Comparison of ENCODE assay signal across 8 cellular contexts in the genomic region with DNA sequence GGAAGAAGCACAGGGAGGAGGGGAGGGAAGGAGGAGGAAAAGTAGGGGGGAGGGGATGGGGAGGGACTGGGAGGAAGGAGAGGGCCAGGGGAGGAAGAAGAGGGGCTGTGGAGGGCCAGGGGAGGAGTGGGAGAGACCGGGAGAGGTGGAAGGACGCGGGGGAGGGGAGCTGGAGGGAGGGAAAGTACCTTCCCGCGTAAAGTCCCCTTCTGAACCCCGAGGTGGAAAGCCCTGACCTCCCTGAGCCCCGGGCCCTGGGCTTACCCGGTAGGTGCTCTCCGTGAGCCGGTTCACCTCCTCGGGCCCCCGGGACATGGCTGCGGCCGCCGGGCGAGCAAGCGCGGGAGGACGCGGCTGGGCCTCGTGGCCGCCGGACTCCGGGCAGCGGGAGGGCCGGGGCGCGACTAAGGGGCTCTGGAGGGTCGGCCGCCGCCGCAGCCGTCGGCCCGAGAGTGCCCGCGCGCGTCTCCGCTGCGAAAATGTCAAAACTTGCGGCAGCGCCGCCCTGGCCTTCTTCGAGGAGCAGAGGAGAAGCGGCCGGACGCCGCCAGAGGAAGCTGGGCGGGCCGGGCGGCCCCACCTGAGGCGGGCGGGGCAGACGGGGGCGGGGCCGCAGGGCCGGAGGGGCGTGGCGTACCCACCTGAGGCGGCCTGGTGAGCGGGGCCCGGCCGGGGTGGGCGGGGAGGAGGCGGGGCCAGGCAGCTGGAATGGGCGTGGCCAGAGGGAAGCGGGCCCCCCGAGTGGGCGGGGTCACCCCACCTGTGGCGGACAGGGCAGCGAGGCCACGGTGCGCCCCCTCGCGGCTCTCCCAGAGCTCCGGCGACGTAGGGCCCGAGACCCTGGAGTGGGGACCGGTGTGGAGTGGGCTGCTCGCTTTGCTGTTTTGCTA. TPM values are rescaled to one million over a fixed set of nuclear protein-coding genes. Genes with fewer than 3 reads are reported as not detected.
DNase-seq lines count a peak whose midpoint lies in the region; ATAC-seq and TF ChIP-seq lines count a peak whose summit lies in the region.

A gene with protein sequence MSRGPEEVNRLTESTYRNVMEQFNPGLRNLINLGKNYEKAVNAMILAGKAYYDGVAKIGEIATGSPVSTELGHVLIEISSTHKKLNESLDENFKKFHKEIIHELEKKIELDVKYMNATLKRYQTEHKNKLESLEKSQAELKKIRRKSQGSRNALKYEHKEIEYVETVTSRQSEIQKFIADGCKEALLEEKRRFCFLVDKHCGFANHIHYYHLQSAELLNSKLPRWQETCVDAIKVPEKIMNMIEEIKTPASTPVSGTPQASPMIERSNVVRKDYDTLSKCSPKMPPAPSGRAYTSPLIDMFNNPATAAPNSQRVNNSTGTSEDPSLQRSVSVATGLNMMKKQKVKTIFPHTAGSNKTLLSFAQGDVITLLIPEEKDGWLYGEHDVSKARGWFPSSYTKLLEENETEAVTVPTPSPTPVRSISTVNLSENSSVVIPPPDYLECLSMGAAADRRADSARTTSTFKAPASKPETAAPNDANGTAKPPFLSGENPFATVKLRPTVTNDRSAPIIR (minus strand): TSS at position 553 of the 890 bp plus-strand sequence. CDS start 238 bp downstream, at position 315.

- H2AFZ ChIP-seq in ACC112 (ENCODE audit: low read length, unreplicated experiment) = peak within 1 kb of the TSS; percentile 62

- no peak within 1 kb of the TSS for H3K27ac ChIP-seq in ACC112 (ENCODE audit: low read depth, low read length)

- no peaks in the 10 kb centered on the region for H3K36me3 ChIP-seq in ACC112 (ENCODE audit: insufficient read depth, low read length)

- peaks cover 16% of the 10 kb centered on the region for H3K4me1 ChIP-seq in ACC112 (ENCODE audit: control insufficient read depth, insufficient read depth, low read length, unreplicated experiment)

- no peak for TF ChIP-seq CTCF in lower leg skin (IDR thresholded peaks at IDR 0.05)

- ATAC-seq in GM18868 (IDR thresholded peaks at IDR 0.05; ENCODE audit: unreplicated experiment) = peak; percentile 80
- ATAC-seq in HG03103 (IDR thresholded peaks at IDR 0.05; ENCODE audit: low read depth, unreplicated experiment) = peak; percentile 81

- WGBS in lower leg skin, 2 donors = 1 to 2% methylated on average over 24 to 38 of the region's 82 CpGs

- no peak for TF ChIP-seq POLR2A in lower leg skin (IDR thresholded peaks at IDR 0.05)

- DNase-seq in NCI-H2171 treated with DMSO at 0.1 percent for 48 hours (lab: John Stamatoyannopoulos, UW) = peak; percentile 85
- peak; percentile 78 to 80 for DNase-seq in activated CD4-positive, alpha-beta T cell treated with anti-CD3 and anti-CD28 coated beads for 4 hours
- DNase-seq in cortex of kidney (lab: John Stamatoyannopoulos, UW) = peak; percentile 52
- peak; percentile 80 to 96 for DNase-seq in lower leg skin (ENCODE audit: low spot score in 2 of 2)
- peak; percentile 65 for DNase-seq in stimulated activated CD8-positive, alpha-beta memory T cell treated with anti-CD3 and anti-CD28 coated beads, Interleukin-12 subunit alpha, Interleukin-12 subunit beta, amount 100 ng/mL, for 1 hour (ENCODE audit: low read depth)

- peak within 1 kb of the TSS; percentile 87 for H3K4me3 ChIP-seq in ACC112 (ENCODE audit: low read depth, low read length)
- H3K4me3 ChIP-seq in lower leg skin (ENCODE audit: low read depth, poor library complexity, severe bottlenecking) = peak within 1 kb of the TSS; percentile 62

- H3K27me3 ChIP-seq in ACC112 (ENCODE audit: insufficient read depth, low read length) = no peaks in the 10 kb centered on the region

- H3K79me2 ChIP-seq in ACC112 (ENCODE audit: control insufficient read depth, insufficient read depth, low read length, unreplicated experiment) = peaks cover 11% of the 10 kb centered on the region

- intact Hi-C loops in lower leg skin (cut with DNase I; ENCODE audit: low total_unique reads) = loop anchor here (10.0 kb wide), 1 partner anchor 106 kb away; no protein-coding TSS in a partner anchor

RNA-seq across cellular contexts. Expression of the gene that starts here (rescaled TPM):
- 10 to 100 TPM; 17.2 to 28.9 (median 20.7) TPM for total RNA-seq in lower leg skin
